8 cellular contexts compared by ENCODE assay signal in genomic region chr5:177453852-177454396, GRCh38. TPM values are rescaled to one million over a fixed set of nuclear protein-coding genes. Genes with fewer than 3 reads are reported as not detected.
DNase-seq lines count a peak whose midpoint lies in the region; ATAC-seq and TF ChIP-seq lines count a peak whose summit lies in the region.

No MANE protein-coding gene starts in this region.

- POLR2A ChIA-PET in activated CD4-positive, alpha-beta T cell treated with anti-CD3 and anti-CD28 coated beads, Interleukin-2, amount 10 ng/mL, durations not matched to agents 7 days and 5 days (lab: Charles Lee) = interaction anchor here (0.6 kb wide), 1 partner anchor 9 kb away, joined by 3 read pairs; no protein-coding TSS in a partner anchor

- no peak for TF ChIP-seq CTCF in GM13977 (IDR thresholded peaks at IDR 0.05; ENCODE audit: extremely low read depth, insufficient read depth, missing control alignments)

- H3K9ac ChIP-seq in stomach smooth muscle (ENCODE audit: low read length in 2 of 2) = peak overlapping the region; percentile 37 to 47

- peaks cover 28% of the 10 kb centered on the region for H3K4me1 Mint-ChIP-seq in activated CD4-positive, alpha-beta T cell treated with anti-CD3 and anti-CD28 coated beads, Interleukin-2, amount 10 ng/mL, durations not matched to agents 7 days and 5 days
- H3K4me1 Mint-ChIP-seq in activated T-helper 1 cell treated with anti-CD3 and anti-CD28 coated beads, Interleukin-12 subunit alpha, Interleukin-12 subunit beta, Interleukin-2, Interleukin-4 antibody, amounts not matched to agents 30 ng/mL and 10 ng/mL and 1 ng/mL, durations not matched to agents 14 hours and 24 hours and 36 hours (ENCODE audit: low read depth) = peaks cover 11% of the 10 kb centered on the region

- H3K36me3 Mint-ChIP-seq in activated CD4-positive, alpha-beta T cell treated with anti-CD3 and anti-CD28 coated beads, Interleukin-2, amount 10 ng/mL, durations not matched to agents 7 days and 5 days (ENCODE audit: low read depth) = no peaks in the 10 kb centered on the region
- peaks cover 4% of the 10 kb centered on the region for H3K36me3 Mint-ChIP-seq in activated T-helper 1 cell treated with anti-CD3 and anti-CD28 coated beads, Interleukin-12 subunit alpha, Interleukin-12 subunit beta, Interleukin-2, Interleukin-4 antibody, amounts not matched to agents 30 ng/mL and 10 ng/mL and 1 ng/mL, durations not matched to agents 14 hours and 24 hours and 36 hours (ENCODE audit: low read depth)

- intact Hi-C loops in activated T-helper 1 cell treated with anti-CD3 and anti-CD28 coated beads, Interleukin-12 subunit alpha, Interleukin-12 subunit beta, Interleukin-2, Interleukin-4 antibody, amounts not matched to agents 30 ng/mL and 10 ng/mL and 1 ng/mL, durations not matched to agents 14 hours and 24 hours and 36 hours (cut with micrococcal nuclease) = loop anchor here (1.0 to 2.0 kb wide), 5 partner anchors 8 to 135 kb away; partner anchors contain the start of gene PRR7

- CTCF ChIA-PET in activated CD4-positive, alpha-beta T cell treated with anti-CD3 and anti-CD28 coated beads, Interleukin-2, amount 10 ng/mL, durations not matched to agents 7 days and 5 days (lab: Charles Lee) = interaction anchor here (0.6 to 46.8 kb wide), 21 partner anchors 9 to 145 kb away, joined by 3 to 1643 read pairs (median 9); partner anchors contain the start of genes B4GALT7, DDX41, DOK3 and F12

- in situ Hi-C loops in GM13977 (cut with MboI; ENCODE audit: low pct_unique_long_range_greater_than_20kb, low sequenced_read_pairs, unreplicated experiment) = loop anchor here (10.0 kb wide), 1 partner anchor 49 kb away; the partner anchor contains the start of genes F12 and PFN3

- peak; percentile 1 for ATAC-seq in HG03097 (IDR thresholded peaks at IDR 0.05; ENCODE audit: low FRiP score, unreplicated experiment)

- H3K27ac ChIP-seq in iPS DF 6.9 (ENCODE audit: low read length) = no peak overlapping the region
- H3K27ac ChIP-seq in stomach smooth muscle (ENCODE audit: low read length) = no peak overlapping the region

- no peaks in the 10 kb centered on the region for H3K9me3 ChIP-seq in iPS DF 6.9 (ENCODE audit: control insufficient read depth, insufficient read depth, low read length)
- no peaks in the 10 kb centered on the region for H3K9me3 ChIP-seq in stomach smooth muscle (ENCODE audit: control insufficient read depth in 2 of 2, low read length in 2 of 2)

- WGBS in iPS DF 6.9 (ENCODE audit: insufficient coverage, insufficient read length) = no CpG with 5 or more reads among the region's 31 CpGs

- peak overlapping the region; percentile 38; the same call in 1 of the 2 replicates for H3K4me3 ChIP-seq in iPS DF 6.9 (ENCODE audit: low read length)
- H3K4me3 ChIP-seq in stomach smooth muscle (ENCODE audit: low read length in 2 of 2) = peak overlapping the region; percentile 29 to 80

- H3K36me3 ChIP-seq in iPS DF 6.9 (ENCODE audit: control insufficient read depth, insufficient read depth, low read length) (peaks cover 15% of the 10 kb centered on the region), stomach smooth muscle (ENCODE audit: control insufficient read depth in 2 of 2, insufficient read depth in 2 of 2, low read length in 2 of 2) (peaks cover 0 to 6% of the 10 kb centered on the region in 2 donors)

- DNase-seq in activated CD4-positive, alpha-beta T cell treated with anti-CD3 and anti-CD28 coated beads, Interleukin-2, amount 10 ng/mL, durations not matched to agents 7 days and 5 days = no peak
- no peak for DNase-seq in activated CD4-positive, alpha-beta T cell treated with anti-CD3 and anti-CD28 coated beads for 1 hour
- DNase-seq in activated T-helper 1 cell treated with anti-CD3 and anti-CD28 coated beads, Interleukin-12 subunit alpha, Interleukin-12 subunit beta, Interleukin-2, Interleukin-4 antibody, amounts not matched to agents 30 ng/mL and 10 ng/mL and 1 ng/mL, durations not matched to agents 14 hours and 24 hours and 36 hours (ENCODE audit: low spot score) = no peak
- no peak for DNase-seq in iPS DF 6.9 (ENCODE audit: low read depth, low spot score)
- no peak for DNase-seq in stimulated activated CD4-positive, alpha-beta T cell treated with anti-CD3 and anti-CD28 coated beads, Interleukin-4, amount 100 ng/mL, for 1 hour
- no peak for DNase-seq in GM13977 (ENCODE audit: low spot score)

- H3K4me3 Mint-ChIP-seq in activated CD4-positive, alpha-beta T cell treated with anti-CD3 and anti-CD28 coated beads, Interleukin-2, amount 10 ng/mL, durations not matched to agents 7 days and 5 days = peak overlapping the region; percentile 68
- H3K4me3 Mint-ChIP-seq in activated T-helper 1 cell treated with anti-CD3 and anti-CD28 coated beads, Interleukin-12 subunit alpha, Interleukin-12 subunit beta, Interleukin-2, Interleukin-4 antibody, amounts not matched to agents 30 ng/mL and 10 ng/mL and 1 ng/mL, durations not matched to agents 14 hours and 24 hours and 36 hours = peak overlapping the region; percentile 77

- H3K9me3 Mint-ChIP-seq in activated CD4-positive, alpha-beta T cell treated with anti-CD3 and anti-CD28 coated beads, Interleukin-2, amount 10 ng/mL, durations not matched to agents 7 days and 5 days = no peaks in the 10 kb centered on the region
- H3K9me3 Mint-ChIP-seq in activated T-helper 1 cell treated with anti-CD3 and anti-CD28 coated beads, Interleukin-12 subunit alpha, Interleukin-12 subunit beta, Interleukin-2, Interleukin-4 antibody, amounts not matched to agents 30 ng/mL and 10 ng/mL and 1 ng/mL, durations not matched to agents 14 hours and 24 hours and 36 hours = no peaks in the 10 kb centered on the region

- H3K27me3 Mint-ChIP-seq in activated CD4-positive, alpha-beta T cell treated with anti-CD3 and anti-CD28 coated beads, Interleukin-2, amount 10 ng/mL, durations not matched to agents 7 days and 5 days = peaks cover 11% of the 10 kb centered on the region
- peaks cover 18% of the 10 kb centered on the region for H3K27me3 Mint-ChIP-seq in activated T-helper 1 cell treated with anti-CD3 and anti-CD28 coated beads, Interleukin-12 subunit alpha, Interleukin-12 subunit beta, Interleukin-2, Interleukin-4 antibody, amounts not matched to agents 30 ng/mL and 10 ng/mL and 1 ng/mL, durations not matched to agents 14 hours and 24 hours and 36 hours (ENCODE audit: insufficient read depth)

- H3K27ac Mint-ChIP-seq in activated CD4-positive, alpha-beta T cell treated with anti-CD3 and anti-CD28 coated beads, Interleukin-2, amount 10 ng/mL, durations not matched to agents 7 days and 5 days = peak overlapping the region; percentile 68
- peak overlapping the region; percentile 79 for H3K27ac Mint-ChIP-seq in activated T-helper 1 cell treated with anti-CD3 and anti-CD28 coated beads, Interleukin-12 subunit alpha, Interleukin-12 subunit beta, Interleukin-2, Interleukin-4 antibody, amounts not matched to agents 30 ng/mL and 10 ng/mL and 1 ng/mL, durations not matched to agents 14 hours and 24 hours and 36 hours

- H3K27me3 ChIP-seq in iPS DF 6.9 (ENCODE audit: control insufficient read depth, insufficient read depth, low read length) (no peaks in the 10 kb centered on the region), stomach smooth muscle (ENCODE audit: control insufficient read depth in 1 of 2, insufficient read depth in 2 of 2, low read length in 2 of 2) (peaks cover 7 to 22% of the 10 kb centered on the region in 2 donors)

- H3K4me1 ChIP-seq in iPS DF 6.9 (ENCODE audit: control insufficient read depth, insufficient read depth, low read length) (peaks cover 6% of the 10 kb centered on the region), stomach smooth muscle (ENCODE audit: control insufficient read depth, insufficient read depth, low read length) (peaks cover 39% of the 10 kb centered on the region)

RNA-seq across cellular contexts. Expression of gene PRR7, which starts 7.3 kb away (rescaled TPM):
- 1 to 10 TPM; 5.3 to 9.7 TPM for total RNA-seq in activated CD4-positive, alpha-beta T cell treated with anti-CD3 and anti-CD28 coated beads, Interleukin-2, amount 10 ng/mL, durations not matched to agents 7 days and 5 days
- 10.3 and 11.2 TPM in 2 replicates for total RNA-seq in activated T-helper 1 cell treated with anti-CD3 and anti-CD28 coated beads, Interleukin-12 subunit alpha, Interleukin-12 subunit beta, Interleukin-2, Interleukin-4 antibody, amounts not matched to agents 30 ng/mL and 10 ng/mL and 1 ng/mL, durations not matched to agents 14 hours and 24 hours and 36 hours

RNA-seq across cellular contexts. Expression of gene DBN1, which starts 19.5 kb away (rescaled TPM):
- total RNA-seq in activated CD4-positive, alpha-beta T cell treated with anti-CD3 and anti-CD28 coated beads, Interleukin-2, amount 10 ng/mL, durations not matched to agents 7 days and 5 days = 1 to 10 TPM; 4.2 to 4.8 TPM
- 13.1 and 14.4 TPM in 2 replicates for total RNA-seq in activated T-helper 1 cell treated with anti-CD3 and anti-CD28 coated beads, Interleukin-12 subunit alpha, Interleukin-12 subunit beta, Interleukin-2, Interleukin-4 antibody, amounts not matched to agents 30 ng/mL and 10 ng/mL and 1 ng/mL, durations not matched to agents 14 hours and 24 hours and 36 hours

RNA-seq across cellular contexts. Expression of gene GRK6, which starts 27.4 kb away (rescaled TPM):
- total RNA-seq in activated CD4-positive, alpha-beta T cell treated with anti-CD3 and anti-CD28 coated beads, Interleukin-2, amount 10 ng/mL, durations not matched to agents 7 days and 5 days = 100 to 1,000 TPM; 242 to 296 TPM
- total RNA-seq in activated T-helper 1 cell treated with anti-CD3 and anti-CD28 coated beads, Interleukin-12 subunit alpha, Interleukin-12 subunit beta, Interleukin-2, Interleukin-4 antibody, amounts not matched to agents 30 ng/mL and 10 ng/mL and 1 ng/mL, durations not matched to agents 14 hours and 24 hours and 36 hours = 122 and 132 TPM in 2 replicates

RNA-seq across cellular contexts. Expression of gene PDLIM7, which starts 43.5 kb away (rescaled TPM):
- total RNA-seq in activated CD4-positive, alpha-beta T cell treated with anti-CD3 and anti-CD28 coated beads, Interleukin-2, amount 10 ng/mL, durations not matched to agents 7 days and 5 days = 10 to 100 TPM; 31.6 to 32.4 TPM
- total RNA-seq in activated T-helper 1 cell treated with anti-CD3 and anti-CD28 coated beads, Interleukin-12 subunit alpha, Interleukin-12 subunit beta, Interleukin-2, Interleukin-4 antibody, amounts not matched to agents 30 ng/mL and 10 ng/mL and 1 ng/mL, durations not matched to agents 14 hours and 24 hours and 36 hours = 49.2 and 49.9 TPM in 2 replicates

RNA-seq across cellular contexts. Expression of gene F12, which starts 44.6 kb away (rescaled TPM):
- total RNA-seq in activated CD4-positive, alpha-beta T cell treated with anti-CD3 and anti-CD28 coated beads, Interleukin-2, amount 10 ng/mL, durations not matched to agents 7 days and 5 days = under 1 TPM; 0.22 to 0.60 TPM
- 1.3 and 2.2 TPM in 2 replicates for total RNA-seq in activated T-helper 1 cell treated with anti-CD3 and anti-CD28 coated beads, Interleukin-12 subunit alpha, Interleukin-12 subunit beta, Interleukin-2, Interleukin-4 antibody, amounts not matched to agents 30 ng/mL and 10 ng/mL and 1 ng/mL, durations not matched to agents 14 hours and 24 hours and 36 hours
